ENCODE assay signal across 23 cellular contexts in genomic region chr10:17768506-17768905, GRCh38. TPM values are rescaled to one million over a fixed set of nuclear protein-coding genes. Genes with fewer than 3 reads are reported as not detected.
DNase-seq lines count a peak whose midpoint lies in the region; FAIRE-seq and TF ChIP-seq lines count a peak whose summit lies in the region.
"Had no signal": no experiment of that assay in that cellular context is flagged by ENCODE, and none has a peak within 500 bp of the region (broad histone marks: within the 10 kb centered on the region; RNA-seq: fewer than 3 reads in every experiment).

No MANE protein-coding gene starts in this region.

- no peak overlapping the region for H3K27ac Mint-ChIP-seq in activated CD4-positive, alpha-beta T cell treated with anti-CD3 and anti-CD28 coated beads, Interleukin-2, amount 10 ng/mL, durations not matched to agents 7 days and 5 days
- H3K27ac Mint-ChIP-seq: CD4-positive, CD25-positive, alpha-beta regulatory T cell; GM23338 had no signal

- H3K4me2 ChIP-seq in osteoblast (ENCODE audit: insufficient read depth, low read length) = peak overlapping the region; percentile 56
- H3K4me2 ChIP-seq: GM23338 had no signal

- peak overlapping the region; percentile 63 for H2AFZ ChIP-seq in osteoblast (ENCODE audit: low read length)
- H2AFZ ChIP-seq: GM23338 had no signal

- POLR2A ChIA-PET in activated CD4-positive, alpha-beta T cell treated with anti-CD3 and anti-CD28 coated beads, Interleukin-2, amount 10 ng/mL, durations not matched to agents 7 days and 5 days (lab: Charles Lee) = no interaction called here

- H3K36me3 ChIP-seq in bronchial epithelial cell (ENCODE audit: control insufficient read depth, insufficient read depth, low read length) (no peaks in the 10 kb centered on the region), osteoblast (ENCODE audit: insufficient read depth, low read length) (no peaks in the 10 kb centered on the region)
- H3K36me3 ChIP-seq: BE2C, HAP-1 had no signal

- no peaks in the 10 kb centered on the region for H3K79me2 ChIP-seq in osteoblast (ENCODE audit: insufficient read depth, low read length)

- H3K4me1 Mint-ChIP-seq in activated CD4-positive, alpha-beta T cell treated with anti-CD3 and anti-CD28 coated beads, Interleukin-2, amount 10 ng/mL, durations not matched to agents 7 days and 5 days = no peaks in the 10 kb centered on the region
- H3K4me1 Mint-ChIP-seq: CD4-positive, CD25-positive, alpha-beta regulatory T cell had no signal

- TF ChIP-seq CTCF in bronchial epithelial cell (IDR thresholded peaks at IDR 0.05; ENCODE audit: insufficient read depth, low read length, severe bottlenecking) (no peak), fibroblast of pulmonary artery (IDR thresholded peaks at IDR 0.05; ENCODE audit: low read length, missing control alignments) (no peak), osteoblast (IDR thresholded peaks at IDR 0.05; ENCODE audit: extremely low read depth, low read depth, low read length) (no peak), D721Med (IDR thresholded peaks at IDR 0.05; ENCODE audit: insufficient read depth, missing control alignments) (no peak)

- CTCF ChIA-PET in activated CD4-positive, alpha-beta T cell treated with anti-CD3 and anti-CD28 coated beads, Interleukin-2, amount 10 ng/mL, durations not matched to agents 7 days and 5 days (lab: Charles Lee) = no interaction called here

- no peaks in the 10 kb centered on the region for H4K20me1 ChIP-seq in osteoblast (ENCODE audit: insufficient read depth, low read length)

- H3K27me3 Mint-ChIP-seq in activated CD4-positive, alpha-beta T cell treated with anti-CD3 and anti-CD28 coated beads, Interleukin-2, amount 10 ng/mL, durations not matched to agents 7 days and 5 days = peaks cover 5% of the 10 kb centered on the region

- H3K4me3 Mint-ChIP-seq in activated CD4-positive, alpha-beta T cell treated with anti-CD3 and anti-CD28 coated beads, Interleukin-2, amount 10 ng/mL, durations not matched to agents 7 days and 5 days = no peak overlapping the region
- H3K4me3 Mint-ChIP-seq: CD4-positive, CD25-positive, alpha-beta regulatory T cell; GM23338 had no signal

- no peaks in the 10 kb centered on the region for H3K9me3 ChIP-seq in osteoblast (ENCODE audit: low read depth, low read length)
- H3K9me3 ChIP-seq: BE2C, HAP-1 had no signal

- DNase-seq in ELR (ENCODE audit: low read depth) = peak; percentile 54
- DNase-seq in bronchial epithelial cell (ENCODE audit: low read depth) = peak; percentile 48
- DNase-seq in fibroblast of pulmonary artery (ENCODE audit: low read depth) = peak; percentile 31
- no peak for DNase-seq in osteoblast (ENCODE audit: insufficient read length, low spot score, missing footprints)
- DNase-seq in NCI-H2171 (lab: John Stamatoyannopoulos, UW) = no peak
- no peak for DNase-seq in activated CD4-positive, alpha-beta T cell treated with anti-CD3 and anti-CD28 coated beads, Interleukin-2, amount 50 U/mL, for 48 hours
- DNase-seq in activated CD4-positive, alpha-beta T cell treated with anti-CD3 and anti-CD28 coated beads, Interleukin-2, amount 10 ng/mL, durations not matched to agents 7 days and 5 days = no peak
- DNase-seq in D721Med (ENCODE audit: insufficient read length, low spot score) = no peak
- DNase-seq: BE2C; CD4-positive, CD25-positive, alpha-beta regulatory T cell; DMS79 treated with DMSO at 0.1 percent for 48 hours; KG1; NCI-H1092 treated with DMSO at 0.1 percent for 48 hours; NCI-H1436 treated with DMSO at 0.1 percent for 48 hours; NCI-H1930; NCI-H2227 treated with DMSO at 0.1 percent for 48 hours; NCI-H524; NCI-H82 had no signal

- FAIRE-seq in bronchial epithelial cell (lab: Jason Lieb, UNC) = no peak
- no peak for FAIRE-seq in D721Med (lab: Jason Lieb, UNC)
- FAIRE-seq: HepG2 had no signal

- H3K27me3 ChIP-seq in bronchial epithelial cell (ENCODE audit: control insufficient read depth, insufficient read depth, low read length) (no peaks in the 10 kb centered on the region), osteoblast (ENCODE audit: insufficient read depth, low read length) (no peaks in the 10 kb centered on the region)
- H3K27me3 ChIP-seq: BE2C had no signal

- peaks cover 16% of the 10 kb centered on the region for H3K4me1 ChIP-seq in osteoblast (ENCODE audit: insufficient read depth, low read length)
- H3K4me1 ChIP-seq: BE2C, HAP-1 had no signal

- no peaks in the 10 kb centered on the region for H3K9me3 Mint-ChIP-seq in activated CD4-positive, alpha-beta T cell treated with anti-CD3 and anti-CD28 coated beads, Interleukin-2, amount 10 ng/mL, durations not matched to agents 7 days and 5 days

- H3K4me3 ChIP-seq in bronchial epithelial cell (ENCODE audit: low read depth, low read length) = no peak overlapping the region
- no peak overlapping the region for H3K4me3 ChIP-seq in fibroblast of pulmonary artery (replicated peaks; ENCODE audit: low read depth, low read length)
- H3K4me3 ChIP-seq in osteoblast (ENCODE audit: insufficient read depth, low read length) = no peak overlapping the region
- H3K4me3 ChIP-seq: GM23338, HAP-1 had no signal

- H3K36me3 Mint-ChIP-seq in activated CD4-positive, alpha-beta T cell treated with anti-CD3 and anti-CD28 coated beads, Interleukin-2, amount 10 ng/mL, durations not matched to agents 7 days and 5 days (ENCODE audit: low read depth) = no peaks in the 10 kb centered on the region
- H3K36me3 Mint-ChIP-seq: CD4-positive, CD25-positive, alpha-beta regulatory T cell had no signal

- H3K27ac ChIP-seq in osteoblast (ENCODE audit: low read depth, low read length) = no peak overlapping the region

RNA-seq across cellular contexts. Expression of gene TMEM236, which starts 16.5 kb away (rescaled TPM):
- total RNA-seq in bronchial epithelial cell (under 0.01 and 0.26 TPM in 2 replicates), osteoblast (under 0.01 TPM in 2 replicates)
- total RNA-seq in activated CD4-positive, alpha-beta T cell treated with anti-CD3 and anti-CD28 coated beads, Interleukin-2, amount 10 ng/mL, durations not matched to agents 7 days and 5 days = under 1 TPM in 1 of 2 experiments, not detected in 1; 0.04 TPM
- total RNA-seq: HT-29 had no signal

RNA-seq across cellular contexts. Expression of gene MRC1, which starts 40.6 kb away (rescaled TPM):
- total RNA-seq in bronchial epithelial cell (under 0.01 TPM in 2 replicates), osteoblast (under 0.01 and 0.36 TPM in 2 replicates)
- total RNA-seq in activated CD4-positive, alpha-beta T cell treated with anti-CD3 and anti-CD28 coated beads, Interleukin-2, amount 10 ng/mL, durations not matched to agents 7 days and 5 days = not detected
- total RNA-seq: A172, GM23338, HepG2, HT-29 had no signal

Comparison
In these comparisons a context has a peak if more than half of its experiments do, and no peak if none do; other contexts are left out.
1. DNase-seq: peak in ELR (single experiment), bronchial epithelial cell (single experiment) and fibroblast of pulmonary artery (single experiment); none in osteoblast (single experiment), NCI-H2171 (single experiment), activated CD4-positive, alpha-beta T cell treated with anti-CD3 and anti-CD28 coated beads, Interleukin-2, amount 50 U/mL, for 48 hours (0 of 2), activated CD4-positive, alpha-beta T cell treated with anti-CD3 and anti-CD28 coated beads, Interleukin-2, amount 10 ng/mL, durations not matched to agents 7 days and 5 days (single experiment) and D721Med (single experiment).